ENCODE assay signal across 1 cellular context in genomic region chr6:167276772-167277533, GRCh38.
TF ChIP-seq lines count a peak whose summit lies in the region.

No MANE protein-coding gene starts in this region.

TF ChIP-seq in HepG2, 621 proteins besides CTCF, POLR2A, EP300 and RAD21:
- peak; percentile 77; the same call in 1 of the 2 replicates for TF ChIP-seq NFE2L1 (CRISPR knock-in tag; IDR thresholded peaks at IDR 0.05; ENCODE audit: borderline replicate concordance)
- TF ChIP-seq ZNF790 (CRISPR knock-in tag; IDR thresholded peaks at IDR 0.05; ENCODE audit: borderline replicate concordance) = no peak
- TF ChIP-seq ZNF776 (CRISPR knock-in tag; IDR thresholded peaks at IDR 0.05) = no peak
- TF ChIP-seq ADNP (CRISPR knock-in tag; IDR thresholded peaks at IDR 0.05) = no peak
- TF ChIP-seq, protein P1, sequence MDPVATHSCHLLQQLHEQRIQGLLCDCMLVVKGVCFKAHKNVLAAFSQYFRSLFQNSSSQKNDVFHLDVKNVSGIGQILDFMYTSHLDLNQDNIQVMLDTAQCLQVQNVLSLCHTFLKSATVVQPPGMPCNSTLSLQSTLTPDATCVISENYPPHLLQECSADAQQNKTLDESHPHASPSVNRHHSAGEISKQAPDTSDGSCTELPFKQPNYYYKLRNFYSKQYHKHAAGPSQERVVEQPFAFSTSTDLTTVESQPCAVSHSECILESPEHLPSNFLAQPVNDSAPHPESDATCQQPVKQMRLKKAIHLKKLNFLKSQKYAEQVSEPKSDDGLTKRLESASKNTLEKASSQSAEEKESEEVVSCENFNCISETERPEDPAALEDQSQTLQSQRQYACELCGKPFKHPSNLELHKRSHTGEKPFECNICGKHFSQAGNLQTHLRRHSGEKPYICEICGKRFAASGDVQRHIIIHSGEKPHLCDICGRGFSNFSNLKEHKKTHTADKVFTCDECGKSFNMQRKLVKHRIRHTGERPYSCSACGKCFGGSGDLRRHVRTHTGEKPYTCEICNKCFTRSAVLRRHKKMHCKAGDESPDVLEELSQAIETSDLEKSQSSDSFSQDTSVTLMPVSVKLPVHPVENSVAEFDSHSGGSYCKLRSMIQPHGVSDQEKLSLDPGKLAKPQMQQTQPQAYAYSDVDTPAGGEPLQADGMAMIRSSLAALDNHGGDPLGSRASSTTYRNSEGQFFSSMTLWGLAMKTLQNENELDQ (CRISPR knock-in tag; IDR thresholded peaks at IDR 0.05; ENCODE audit: borderline replicate concordance) = no peak
- no peak for TF ChIP-seq ZNF354B (CRISPR knock-in tag; IDR thresholded peaks at IDR 0.05)
- TF ChIP-seq, protein P2, sequence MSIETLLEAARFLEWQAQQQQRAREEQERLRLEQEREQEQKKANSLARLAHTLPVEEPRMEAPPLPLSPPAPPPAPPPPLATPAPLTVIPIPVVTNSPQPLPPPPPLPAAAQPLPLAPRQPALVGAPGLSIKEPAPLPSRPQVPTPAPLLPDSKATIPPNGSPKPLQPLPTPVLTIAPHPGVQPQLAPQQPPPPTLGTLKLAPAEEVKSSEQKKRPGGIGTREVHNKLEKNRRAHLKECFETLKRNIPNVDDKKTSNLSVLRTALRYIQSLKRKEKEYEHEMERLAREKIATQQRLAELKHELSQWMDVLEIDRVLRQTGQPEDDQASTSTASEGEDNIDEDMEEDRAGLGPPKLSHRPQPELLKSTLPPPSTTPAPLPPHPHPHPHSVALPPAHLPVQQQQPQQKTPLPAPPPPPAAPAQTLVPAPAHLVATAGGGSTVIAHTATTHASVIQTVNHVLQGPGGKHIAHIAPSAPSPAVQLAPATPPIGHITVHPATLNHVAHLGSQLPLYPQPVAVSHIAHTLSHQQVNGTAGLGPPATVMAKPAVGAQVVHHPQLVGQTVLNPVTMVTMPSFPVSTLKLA (IDR thresholded peaks at IDR 0.05) = no peak
- 0 out of 2 replicates have a peak, but pooled peaks have one; percentile 10 for TF ChIP-seq GABPB1 (CRISPR knock-in tag; IDR thresholded peaks at IDR 0.05)
- no peak for TF ChIP-seq BATF2 (CRISPR knock-in tag; IDR thresholded peaks at IDR 0.05)
- TF ChIP-seq SMARCE1 (IDR thresholded peaks at IDR 0.05; ENCODE audit: borderline replicate concordance) = no peak
- no peak for TF ChIP-seq SAFB2 (CRISPR knock-in tag; IDR thresholded peaks at IDR 0.05; ENCODE audit: borderline replicate concordance, low read depth)
- no peak for TF ChIP-seq MXD3 (CRISPR knock-in tag; IDR thresholded peaks at IDR 0.05)
- TF ChIP-seq, protein P3, sequence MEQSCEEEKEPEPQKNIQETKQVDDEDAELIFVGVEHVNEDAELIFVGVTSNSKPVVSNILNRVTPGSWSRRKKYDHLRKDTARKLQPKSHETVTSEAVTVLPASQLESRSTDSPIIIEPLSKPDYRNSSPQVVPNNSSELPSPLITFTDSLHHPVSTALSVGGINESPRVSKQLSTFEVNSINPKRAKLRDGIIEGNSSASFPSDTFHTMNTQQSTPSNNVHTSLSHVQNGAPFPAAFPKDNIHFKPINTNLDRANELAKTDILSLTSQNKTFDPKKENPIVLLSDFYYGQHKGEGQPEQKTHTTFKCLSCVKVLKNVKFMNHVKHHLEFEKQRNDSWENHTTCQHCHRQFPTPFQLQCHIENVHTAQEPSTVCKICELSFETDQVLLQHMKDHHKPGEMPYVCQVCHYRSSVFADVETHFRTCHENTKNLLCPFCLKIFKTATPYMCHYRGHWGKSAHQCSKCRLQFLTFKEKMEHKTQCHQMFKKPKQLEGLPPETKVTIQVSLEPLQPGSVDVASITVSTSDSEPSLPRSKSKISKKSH (CRISPR knock-in tag; IDR thresholded peaks at IDR 0.05; ENCODE audit: borderline replicate concordance) = no peak
- TF ChIP-seq ZSCAN9 (CRISPR knock-in tag; IDR thresholded peaks at IDR 0.05; ENCODE audit: borderline replicate concordance) = no peak
- TF ChIP-seq ZNF446 (CRISPR knock-in tag; IDR thresholded peaks at IDR 0.05) = no peak
- peak; percentile 48 for TF ChIP-seq ZNF883 (CRISPR knock-in tag; IDR thresholded peaks at IDR 0.05; ENCODE audit: not compliant biosample characterization)
- TF ChIP-seq, protein P4, sequence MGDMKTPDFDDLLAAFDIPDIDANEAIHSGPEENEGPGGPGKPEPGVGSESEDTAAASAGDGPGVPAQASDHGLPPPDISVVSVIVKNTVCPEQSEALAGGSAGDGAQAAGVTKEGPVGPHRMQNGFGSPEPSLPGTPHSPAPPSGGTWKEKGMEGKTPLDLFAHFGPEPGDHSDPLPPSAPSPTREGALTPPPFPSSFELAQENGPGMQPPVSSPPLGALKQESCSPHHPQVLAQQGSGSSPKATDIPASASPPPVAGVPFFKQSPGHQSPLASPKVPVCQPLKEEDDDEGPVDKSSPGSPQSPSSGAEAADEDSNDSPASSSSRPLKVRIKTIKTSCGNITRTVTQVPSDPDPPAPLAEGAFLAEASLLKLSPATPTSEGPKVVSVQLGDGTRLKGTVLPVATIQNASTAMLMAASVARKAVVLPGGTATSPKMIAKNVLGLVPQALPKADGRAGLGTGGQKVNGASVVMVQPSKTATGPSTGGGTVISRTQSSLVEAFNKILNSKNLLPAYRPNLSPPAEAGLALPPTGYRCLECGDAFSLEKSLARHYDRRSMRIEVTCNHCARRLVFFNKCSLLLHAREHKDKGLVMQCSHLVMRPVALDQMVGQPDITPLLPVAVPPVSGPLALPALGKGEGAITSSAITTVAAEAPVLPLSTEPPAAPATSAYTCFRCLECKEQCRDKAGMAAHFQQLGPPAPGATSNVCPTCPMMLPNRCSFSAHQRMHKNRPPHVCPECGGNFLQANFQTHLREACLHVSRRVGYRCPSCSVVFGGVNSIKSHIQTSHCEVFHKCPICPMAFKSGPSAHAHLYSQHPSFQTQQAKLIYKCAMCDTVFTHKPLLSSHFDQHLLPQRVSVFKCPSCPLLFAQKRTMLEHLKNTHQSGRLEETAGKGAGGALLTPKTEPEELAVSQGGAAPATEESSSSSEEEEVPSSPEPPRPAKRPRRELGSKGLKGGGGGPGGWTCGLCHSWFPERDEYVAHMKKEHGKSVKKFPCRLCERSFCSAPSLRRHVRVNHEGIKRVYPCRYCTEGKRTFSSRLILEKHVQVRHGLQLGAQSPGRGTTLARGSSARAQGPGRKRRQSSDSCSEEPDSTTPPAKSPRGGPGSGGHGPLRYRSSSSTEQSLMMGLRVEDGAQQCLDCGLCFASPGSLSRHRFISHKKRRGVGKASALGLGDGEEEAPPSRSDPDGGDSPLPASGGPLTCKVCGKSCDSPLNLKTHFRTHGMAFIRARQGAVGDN (CRISPR knock-in tag; IDR thresholded peaks at IDR 0.05) = peak; percentile 65
- 0 out of 2 replicates have a peak, but pooled peaks have one; percentile 25 for TF ChIP-seq BORCS8-MEF2B (CRISPR knock-in tag; IDR thresholded peaks at IDR 0.05)
- no peak for TF ChIP-seq FOXJ3 (CRISPR knock-in tag; IDR thresholded peaks at IDR 0.05; ENCODE audit: borderline replicate concordance)
- TF ChIP-seq ZNF619 (CRISPR knock-in tag; IDR thresholded peaks at IDR 0.05) = 0 out of 2 replicates have a peak, but pooled peaks have one; percentile 55
- peak; percentile 31 for TF ChIP-seq TEAD3 (CRISPR knock-in tag; optimal IDR thresholded peaks at IDR 0.05; ENCODE audit: borderline replicate concordance)
- no peak for TF ChIP-seq CBFB (CRISPR knock-in tag; IDR thresholded peaks at IDR 0.05)
- no peak for TF ChIP-seq ZHX2 (IDR thresholded peaks at IDR 0.05; ENCODE audit: low read depth)
- TF ChIP-seq ZHX2 (CRISPR knock-in tag; IDR thresholded peaks at IDR 0.05; ENCODE audit: borderline replicate concordance) = no peak
- peak; percentile 73; the same call in 1 of the 2 replicates for TF ChIP-seq HNRNPL (IDR thresholded peaks at IDR 0.05; ENCODE audit: low read depth, low read length)
- TF ChIP-seq ZNF670 (CRISPR knock-in tag; IDR thresholded peaks at IDR 0.05; ENCODE audit: borderline replicate concordance) = no peak
- no peak for TF ChIP-seq CHD4 (IDR thresholded peaks at IDR 0.05; ENCODE audit: borderline replicate concordance, low read length)
- TF ChIP-seq ZNF207 (IDR thresholded peaks at IDR 0.05; ENCODE audit: borderline replicate concordance) = no peak
- no peak for TF ChIP-seq EZH2 (conservative IDR thresholded peaks at IDR 0.05; ENCODE audit: low read depth, low read length)
- 0 out of 2 replicates have a peak, but pooled peaks have one; percentile 10 for TF ChIP-seq RXRA (CRISPR knock-in tag; IDR thresholded peaks at IDR 0.05)
- no peak for TF ChIP-seq PPARG (CRISPR knock-in tag; conservative IDR thresholded peaks at IDR 0.05)
- TF ChIP-seq NR2F2 (IDR thresholded peaks at IDR 0.05; ENCODE audit: borderline replicate concordance, low read depth) = no peak
- TF ChIP-seq, protein P5, sequence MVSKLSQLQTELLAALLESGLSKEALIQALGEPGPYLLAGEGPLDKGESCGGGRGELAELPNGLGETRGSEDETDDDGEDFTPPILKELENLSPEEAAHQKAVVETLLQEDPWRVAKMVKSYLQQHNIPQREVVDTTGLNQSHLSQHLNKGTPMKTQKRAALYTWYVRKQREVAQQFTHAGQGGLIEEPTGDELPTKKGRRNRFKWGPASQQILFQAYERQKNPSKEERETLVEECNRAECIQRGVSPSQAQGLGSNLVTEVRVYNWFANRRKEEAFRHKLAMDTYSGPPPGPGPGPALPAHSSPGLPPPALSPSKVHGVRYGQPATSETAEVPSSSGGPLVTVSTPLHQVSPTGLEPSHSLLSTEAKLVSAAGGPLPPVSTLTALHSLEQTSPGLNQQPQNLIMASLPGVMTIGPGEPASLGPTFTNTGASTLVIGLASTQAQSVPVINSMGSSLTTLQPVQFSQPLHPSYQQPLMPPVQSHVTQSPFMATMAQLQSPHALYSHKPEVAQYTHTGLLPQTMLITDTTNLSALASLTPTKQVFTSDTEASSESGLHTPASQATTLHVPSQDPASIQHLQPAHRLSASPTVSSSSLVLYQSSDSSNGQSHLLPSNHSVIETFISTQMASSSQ (IDR thresholded peaks at IDR 0.05; ENCODE audit: low read depth) = no peak
- TF ChIP-seq, protein P5 (CRISPR knock-in tag; IDR thresholded peaks at IDR 0.05; ENCODE audit: borderline replicate concordance) = no peak
- no peak for TF ChIP-seq MYNN (CRISPR knock-in tag; IDR thresholded peaks at IDR 0.05; ENCODE audit: low read depth)
- TF ChIP-seq SIN3A (IDR thresholded peaks at IDR 0.05; ENCODE audit: borderline replicate concordance, low read depth, low read length) = no peak
- no peak for TF ChIP-seq HMGA1 (CRISPR knock-in tag; conservative IDR thresholded peaks at IDR 0.05)
- no peak for TF ChIP-seq REXO4 (CRISPR knock-in tag; IDR thresholded peaks at IDR 0.05; ENCODE audit: borderline replicate concordance)
- no peak for TF ChIP-seq ZNF260 (CRISPR knock-in tag; IDR thresholded peaks at IDR 0.05; ENCODE audit: borderline replicate concordance, low read depth)
- TF ChIP-seq ZNF251 (CRISPR knock-in tag; IDR thresholded peaks at IDR 0.05) = no peak
